Comparison of ENCODE assay signal across 8 cellular contexts in the genomic region with DNA sequence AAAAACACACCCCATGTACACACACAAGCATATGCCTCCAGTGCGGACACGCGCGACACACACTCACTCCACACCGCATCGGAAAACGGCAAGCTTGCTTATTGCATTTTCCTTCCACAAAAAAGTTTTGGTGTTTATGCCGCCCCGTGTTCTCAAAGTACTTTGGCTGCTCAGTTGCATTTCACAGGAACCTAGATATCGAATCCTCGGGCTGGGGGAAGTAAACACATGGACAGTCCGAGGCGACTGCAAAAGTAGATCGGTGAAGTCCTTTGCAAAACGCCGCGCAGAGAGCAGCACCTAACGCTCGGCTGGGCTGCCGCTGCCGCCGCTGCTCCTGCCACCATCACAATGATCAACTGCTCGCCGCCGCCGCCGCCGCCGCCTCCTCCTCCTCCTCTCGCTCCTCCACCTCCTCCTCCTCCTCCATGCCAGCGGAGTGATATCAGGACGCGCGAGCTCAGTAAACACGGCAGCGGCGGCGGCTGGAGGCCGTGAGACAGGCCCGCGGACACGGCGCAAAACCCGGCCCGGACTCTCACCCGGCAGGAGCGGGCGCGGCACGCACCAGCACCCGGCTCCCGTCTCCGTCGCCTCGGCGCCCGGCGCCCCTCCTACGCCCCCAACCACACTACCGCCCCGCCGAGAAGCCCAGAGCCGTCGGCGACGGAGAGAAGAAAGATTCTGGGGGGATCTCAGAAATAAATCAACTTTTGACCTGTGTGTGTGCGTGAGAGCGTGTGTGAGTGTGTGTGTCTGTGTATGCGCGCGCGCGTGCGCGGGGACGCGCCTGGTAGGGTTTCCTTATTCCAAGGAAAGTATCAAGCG. TPM values are rescaled to one million over a fixed set of nuclear protein-coding genes. Genes with fewer than 3 reads are reported as not detected.
DNase-seq lines count a peak whose midpoint lies in the region; ATAC-seq and TF ChIP-seq lines count a peak whose summit lies in the region.

A gene (minus strand): TSS at position 441 of the 828 bp plus-strand sequence. CDS start 857 bp downstream, outside the sequence.

- H3K9me3 ChIP-seq in ovary (no peaks in the 10 kb centered on the region), testis (no peaks in the 10 kb centered on the region)

- ATAC-seq in HG02623 (IDR thresholded peaks at IDR 0.05; ENCODE audit: unreplicated experiment) (peak; percentile 43), Right ventricle myocardium superior (ENCODE audit: poor library complexity) (peak; percentile 76)
- peak; percentile 13 for ATAC-seq in activated naive CD8-positive, alpha-beta T cell treated with anti-CD3 and anti-CD28 coated beads, Interleukin-2, amount 50 U/mL, for 24 hours

- peak within 1 kb of the TSS; percentile 82 for H3K27ac Mint-ChIP-seq in activated naive CD8-positive, alpha-beta T cell treated with anti-CD3 and anti-CD28 coated beads, Interleukin-2, amount 50 U/mL, for 24 hours

- DNase-seq in DMS53 (lab: John Stamatoyannopoulos, UW) (peak; percentile 98), NCI-H146 (lab: John Stamatoyannopoulos, UW) (peak; percentile 95), SW480 (ENCODE audit: low spot score) (peak; percentile 93), Right ventricle myocardium superior (peak; percentile 97), ovary (peak; percentile 94 to 96 (median 96)), testis (peak; percentile 96)
- peak; percentile 86 for DNase-seq in activated naive CD8-positive, alpha-beta T cell treated with anti-CD3 and anti-CD28 coated beads, Interleukin-2, amount 50 U/mL, for 24 hours

- no peaks in the 10 kb centered on the region for H3K36me3 ChIP-seq in ovary
- no peaks in the 10 kb centered on the region for H3K36me3 ChIP-seq in testis (ENCODE audit: low read depth, missing control alignments)

- H3K4me1 ChIP-seq in ovary (ENCODE audit: insufficient read depth) = peaks cover 10% of the 10 kb centered on the region
- peaks cover 9% of the 10 kb centered on the region for H3K4me1 ChIP-seq in testis

- TF ChIP-seq POLR2A in ovary (IDR thresholded peaks at IDR 0.05) (peak; percentile 78), testis (IDR thresholded peaks at IDR 0.05) (peak; percentile 3)

- peak within 1 kb of the TSS; percentile 50 for H3K4me3 ChIP-seq in ovary
- H3K4me3 ChIP-seq in testis = peak within 1 kb of the TSS; percentile 73 to 96

- TF ChIP-seq CTCF in ovary (IDR thresholded peaks at IDR 0.05) = peak in 2 of 3 donors; percentile 11 to 51
- no peak for TF ChIP-seq CTCF in testis (IDR thresholded peaks at IDR 0.05)

- peaks cover 28% of the 10 kb centered on the region for H3K27me3 Mint-ChIP-seq in activated naive CD8-positive, alpha-beta T cell treated with anti-CD3 and anti-CD28 coated beads, Interleukin-2, amount 50 U/mL, for 24 hours

- H3K4me1 Mint-ChIP-seq in activated naive CD8-positive, alpha-beta T cell treated with anti-CD3 and anti-CD28 coated beads, Interleukin-2, amount 50 U/mL, for 24 hours = peaks cover 60% of the 10 kb centered on the region

- no peaks in the 10 kb centered on the region for H3K36me3 Mint-ChIP-seq in activated naive CD8-positive, alpha-beta T cell treated with anti-CD3 and anti-CD28 coated beads, Interleukin-2, amount 50 U/mL, for 24 hours (ENCODE audit: low read depth)

- H3K4me3 Mint-ChIP-seq in activated naive CD8-positive, alpha-beta T cell treated with anti-CD3 and anti-CD28 coated beads, Interleukin-2, amount 50 U/mL, for 24 hours = peak within 1 kb of the TSS; percentile 92

- H3K27ac ChIP-seq in ovary (peak within 1 kb of the TSS; percentile 96 to 99), testis (peak within 1 kb of the TSS; percentile 93 to 98)

- no peak for TF ChIP-seq EP300 in ovary (IDR thresholded peaks at IDR 0.05)

- intact Hi-C loops in Right ventricle myocardium superior (cut with DNase I) = loop anchor here (2.0 to 10.0 kb wide), 5 partner anchors 57 to 419 kb away; no protein-coding TSS in a partner anchor
- intact Hi-C loops in ovary (cut with DNase I) = loop anchor here (2.0 to 10.0 kb wide), 14 partner anchors 83 to 499 kb away; no protein-coding TSS in a partner anchor
- intact Hi-C loops in testis (cut with DNase I; ENCODE audit: low total_unique reads) = loop anchor here (5.0 kb wide), 3 partner anchors 98 to 417 kb away; no protein-coding TSS in a partner anchor

- 0 to 1% (median 0%) methylated on average over 55 to 78 of the region's 78 CpGs for WGBS in ovary, 3 donors
- 0 to 3% methylated on average over 49 to 78 of the region's 78 CpGs for WGBS in testis, 2 donors

- H3K27me3 ChIP-seq in ovary (no peaks in the 10 kb centered on the region), testis (no peaks in the 10 kb centered on the region)

- H3K9me3 Mint-ChIP-seq in activated naive CD8-positive, alpha-beta T cell treated with anti-CD3 and anti-CD28 coated beads, Interleukin-2, amount 50 U/mL, for 24 hours = no peaks in the 10 kb centered on the region

RNA-seq across cellular contexts. Expression of the gene that starts here (rescaled TPM):
- total RNA-seq in Right ventricle myocardium superior = 2.4 TPM
- total RNA-seq in ovary = 10 to 100 TPM; 14.2 to 23.8 (median 17.0) TPM
- 10 to 100 TPM; 11.1 to 11.5 TPM for polyA plus RNA-seq in ovary
- total RNA-seq in testis = 10 to 100 TPM; 18.8 to 21.2 TPM
- 7.6 TPM for polyA plus RNA-seq in testis (ENCODE audit: insufficient read depth, low read depth, low replicate concordance)

Comparison
In these comparisons a context has a peak if more than half of its experiments do, and no peak if none do; other contexts are left out.
1. Peak in every context shown above with its lines: DNase-seq, ATAC-seq, H3K4me3 ChIP-seq and H3K27ac ChIP-seq.
2. ATAC-seq: peak in every context shown above with its lines; median percentile 76 in Right ventricle myocardium superior; 43 in HG02623; 13 in activated naive CD8-positive, alpha-beta T cell treated with anti-CD3 and anti-CD28 coated beads, Interleukin-2, amount 50 U/mL, for 24 hours.
3. CTCF ChIP-seq: peak in ovary (2 of 3); none in testis (0 of 3).